9 cellular contexts compared by ENCODE assay signal in the genomic region with DNA sequence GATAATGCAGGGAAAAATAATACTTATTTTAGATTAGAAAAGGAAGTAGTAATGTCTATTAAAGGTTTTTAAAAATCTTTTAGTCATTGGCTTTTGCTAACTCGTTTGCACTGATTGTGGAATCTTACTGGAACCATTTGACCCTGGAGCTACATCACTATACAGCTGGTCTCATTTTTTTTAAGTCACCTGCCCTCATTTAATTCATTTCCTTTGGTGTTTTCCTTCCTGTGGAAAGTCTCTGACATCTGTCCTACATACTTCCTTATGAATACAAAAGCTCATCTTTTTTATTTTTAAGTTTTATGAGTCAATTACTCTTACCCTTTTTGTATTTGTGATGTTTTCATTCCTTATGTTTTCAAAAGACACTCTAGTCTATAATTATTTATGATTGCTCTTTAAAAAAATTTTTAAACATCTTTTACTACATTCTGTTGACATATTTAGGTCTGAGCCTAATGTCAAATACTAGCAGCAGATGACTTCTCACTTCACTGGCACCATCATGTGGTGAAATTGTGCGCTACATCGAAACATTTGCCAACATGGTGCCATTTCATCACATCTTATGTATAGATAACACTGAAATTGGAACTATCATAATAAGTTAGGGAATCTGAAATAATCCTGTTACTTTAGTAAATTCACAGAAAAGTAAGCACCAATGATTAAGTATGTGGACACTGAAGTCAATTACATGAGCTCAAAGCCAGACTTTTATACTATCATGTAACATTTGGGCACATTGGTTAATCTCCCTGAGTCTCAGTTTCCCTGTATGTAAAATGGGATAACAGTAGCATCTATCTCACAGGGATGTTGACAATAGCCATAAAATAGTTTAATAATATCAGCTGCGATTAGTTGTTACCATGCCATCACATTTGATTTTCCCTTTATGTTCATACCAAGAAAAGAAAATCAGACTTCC. TPM values are rescaled to one million over a fixed set of nuclear protein-coding genes. Genes with fewer than 3 reads are reported as not detected.
DNase-seq lines count a peak whose midpoint lies in the region; ATAC-seq, FAIRE-seq and TF ChIP-seq lines count a peak whose summit lies in the region.
"Had no signal": no experiment of that assay in that cellular context is flagged by ENCODE, and none has a peak within 500 bp of the region (broad histone marks: within the 10 kb centered on the region; RNA-seq: fewer than 3 reads in every experiment).

No MANE protein-coding gene starts in this region.

- H3K9me3 ChIP-seq in CD4-positive, alpha-beta T cell (ENCODE audit: control insufficient read depth, low read length) = peaks cover 9% of the 10 kb centered on the region

- POLR2A ChIA-PET in CD4-positive, alpha-beta T cell (lab: Charles Lee) = interaction anchor here (0.7 to 1.0 kb wide), 3 partner anchors 8 to 756 kb away, joined by 3 to 5 read pairs (median 3); a partner anchor contains a TSS
- POLR2A ChIA-PET in RWPE1 (lab: Yijun Ruan, JAX; ENCODE audit: low non-redundant PET) = no interaction called here

- DNase-seq in CD4-positive, alpha-beta T cell = peak; percentile 32 to 59 (median 46)
- peak; percentile 48 for DNase-seq in HTR-8/SVneo (ENCODE audit: insufficient read length, low spot score)
- peak; percentile 49 for DNase-seq in RWPE1 (ENCODE audit: low spot score)
- DNase-seq in activated naive CD4-positive, alpha-beta T cell treated with anti-CD3 and anti-CD28 coated beads for 36 hours = peak; percentile 86
- peak; percentile 58 for DNase-seq in glomerular endothelial cell (ENCODE audit: extremely low read depth, low read depth, low spot score)
- peak; percentile 63 for DNase-seq in putamen (ENCODE audit: low spot score)

- no peak overlapping the region for H3K4me3 Mint-ChIP-seq in CD4-positive, alpha-beta T cell
- H3K4me3 Mint-ChIP-seq in activated naive CD4-positive, alpha-beta T cell treated with anti-CD3 and anti-CD28 coated beads for 36 hours = no peak overlapping the region
- H3K4me3 Mint-ChIP-seq: activated naive CD4-positive, alpha-beta T cell treated with anti-CD3 and anti-CD28 coated beads, Interleukin-2, amount 50 U/mL, for 24 hours had no signal

- FAIRE-seq in HTR-8/SVneo (lab: Jason Lieb, UNC) = peak; percentile 88

- H3K4me1 Mint-ChIP-seq in CD4-positive, alpha-beta T cell (ENCODE audit: low read depth) = peaks cover 6% of the 10 kb centered on the region
- peaks cover 13% of the 10 kb centered on the region for H3K4me1 Mint-ChIP-seq in activated naive CD4-positive, alpha-beta T cell treated with anti-CD3 and anti-CD28 coated beads for 36 hours (ENCODE audit: low read depth)

- H3K27me3 ChIP-seq in CD4-positive, alpha-beta T cell (ENCODE audit: control insufficient read depth, insufficient read depth, low read length) = no peaks in the 10 kb centered on the region

- no peak overlapping the region for H3K27ac ChIP-seq in CD4-positive, alpha-beta T cell (ENCODE audit: low read depth, low read length)
- no peak overlapping the region for H3K27ac ChIP-seq in RWPE1

- ATAC-seq in CD4-positive, alpha-beta T cell (ENCODE audit: poor library complexity) = peak; percentile 85
- ATAC-seq in GM19035 (IDR thresholded peaks at IDR 0.05; ENCODE audit: unreplicated experiment) = peak; percentile 59
- ATAC-seq in HG02840 (IDR thresholded peaks at IDR 0.05; ENCODE audit: low FRiP score, unreplicated experiment) = no peak

- H3K27ac Mint-ChIP-seq in CD4-positive, alpha-beta T cell = no peak overlapping the region
- no peak overlapping the region for H3K27ac Mint-ChIP-seq in activated naive CD4-positive, alpha-beta T cell treated with anti-CD3 and anti-CD28 coated beads for 36 hours
- H3K27ac Mint-ChIP-seq: activated naive CD4-positive, alpha-beta T cell treated with anti-CD3 and anti-CD28 coated beads, Interleukin-2, amount 50 U/mL, for 24 hours had no signal

- peaks cover 10% of the 10 kb centered on the region for H3K27me3 Mint-ChIP-seq in CD4-positive, alpha-beta T cell
- H3K27me3 Mint-ChIP-seq in activated naive CD4-positive, alpha-beta T cell treated with anti-CD3 and anti-CD28 coated beads for 36 hours (ENCODE audit: low read depth) = peaks cover 7% of the 10 kb centered on the region

- H3K9me3 Mint-ChIP-seq in CD4-positive, alpha-beta T cell = no peaks in the 10 kb centered on the region
- peaks cover 4% of the 10 kb centered on the region for H3K9me3 Mint-ChIP-seq in activated naive CD4-positive, alpha-beta T cell treated with anti-CD3 and anti-CD28 coated beads for 36 hours

- intact Hi-C loops in CD4-positive, alpha-beta T cell (cut with DNase I, micrococcal nuclease) = loop anchor here (1.0 to 10.0 kb wide), 6 partner anchors 325 to 2005 kb away; a partner anchor contains a TSS
- intact Hi-C loops in activated naive CD4-positive, alpha-beta T cell treated with anti-CD3 and anti-CD28 coated beads for 36 hours (cut with micrococcal nuclease) = loop anchor here (1.0 to 10.0 kb wide), 2 partner anchors 375 to 725 kb away; no protein-coding TSS in a partner anchor

- CTCF ChIA-PET in CD4-positive, alpha-beta T cell (lab: Charles Lee) = interaction anchor here (1.8 kb wide), 1 partner anchor 10 kb away, joined by 9 read pairs; a partner anchor contains a TSS
- CTCF ChIA-PET in RWPE1 (lab: Yijun Ruan, JAX) = interaction anchor here (0.6 to 2.3 kb wide), 13 partner anchors 8 to 455 kb away, joined by 3 to 27 read pairs (median 3); a partner anchor contains a TSS
- CTCF ChIA-PET in activated naive CD4-positive, alpha-beta T cell treated with anti-CD3 and anti-CD28 coated beads for 36 hours (lab: Charles Lee) = interaction anchor here (0.7 to 2.2 kb wide), 10 partner anchors 9 to 1436 kb away, joined by 3 to 14 read pairs (median 4); a partner anchor contains a TSS

- peak; percentile 75 for TF ChIP-seq CTCF in CD4-positive, alpha-beta T cell (IDR thresholded peaks at IDR 0.05)
- TF ChIP-seq CTCF in RWPE1 (conservative IDR thresholded peaks at IDR 0.05; ENCODE audit: low read depth) = peak; percentile 87

- H3K36me3 Mint-ChIP-seq in CD4-positive, alpha-beta T cell (ENCODE audit: low read depth) = no peaks in the 10 kb centered on the region
- H3K36me3 Mint-ChIP-seq in activated naive CD4-positive, alpha-beta T cell treated with anti-CD3 and anti-CD28 coated beads for 36 hours (ENCODE audit: low read depth) = peaks cover 1% of the 10 kb centered on the region

RNA-seq across cellular contexts. Expression of a gene that starts 9.4 kb away (rescaled TPM):
- 1 to 10 TPM; 7.0 to 7.2 TPM for total RNA-seq in CD4-positive, alpha-beta T cell
- total RNA-seq in activated naive CD4-positive, alpha-beta T cell treated with anti-CD3 and anti-CD28 coated beads for 36 hours = 10 to 100 TPM; 15.2 to 19.6 TPM
- 3.7 and 5.5 TPM in 2 replicates for total RNA-seq in glomerular endothelial cell
